ENCODE assay signal across 20 cellular contexts in the genomic region with DNA sequence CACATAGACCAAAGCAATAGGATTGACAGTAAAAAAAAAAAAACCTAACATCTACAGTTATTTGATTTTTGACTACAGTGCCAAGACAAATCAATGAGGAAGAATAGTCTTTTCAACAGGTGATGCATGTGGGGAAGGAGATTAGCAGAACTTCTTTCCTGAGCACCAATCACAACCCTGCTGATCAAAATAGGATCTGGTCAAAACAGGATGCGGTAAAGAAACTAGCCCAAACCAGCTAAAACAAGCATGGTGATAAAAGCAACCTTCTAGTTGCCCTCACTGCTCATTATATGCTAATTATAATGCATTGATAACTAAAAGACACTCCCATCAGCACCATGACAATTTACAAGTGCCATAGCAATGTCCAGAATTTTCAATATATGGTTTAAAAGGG.
"Had no signal": no experiment of that assay in that cellular context is flagged by ENCODE, and none has a peak within 500 bp of the region (broad histone marks: within the 10 kb centered on the region; RNA-seq: fewer than 3 reads in every experiment).

No MANE protein-coding gene starts in this region.

- H3K9ac ChIP-seq: neural progenitor cell had no signal

- H3K4me3 Mint-ChIP-seq: natural killer cell, neural progenitor cell, type B pancreatic cell had no signal

- H3K27me3 ChIP-seq: dorsolateral prefrontal cortex, heart left ventricle, neural progenitor cell, ovary, right atrium auricular region, suprapubic skin, thyroid gland had no signal

- H3K4me2 ChIP-seq: neural progenitor cell had no signal

- H3K36me3 ChIP-seq: heart left ventricle, neural progenitor cell, ovary, right atrium auricular region, suprapubic skin, thyroid gland had no signal

- H3K4me3 ChIP-seq: dorsolateral prefrontal cortex, heart left ventricle, mucosa of descending colon, neural progenitor cell, ovary, right atrium auricular region, suprapubic skin, thyroid gland had no signal

- H3K36me3 Mint-ChIP-seq: neural progenitor cell, type B pancreatic cell had no signal

- H3K4me1 Mint-ChIP-seq: natural killer cell, neural progenitor cell had no signal

- H3K9me3 Mint-ChIP-seq: neural progenitor cell, type B pancreatic cell had no signal

- H3K4me1 ChIP-seq: heart left ventricle, neural progenitor cell, right atrium auricular region, suprapubic skin, thyroid gland had no signal

- H3K9me3 ChIP-seq: ovary, right atrium auricular region, thyroid gland had no signal

- H3K27me3 Mint-ChIP-seq: type B pancreatic cell had no signal

- ATAC-seq: esophagus mucosa, heart left ventricle, left colon, left ventricle myocardium superior, mucosa of descending colon, natural killer cell had no signal

- H3K27ac Mint-ChIP-seq: natural killer cell, neural progenitor cell, type B pancreatic cell had no signal

- H2AFZ ChIP-seq: neural progenitor cell had no signal

- DNase-seq: cortex of kidney; dorsolateral prefrontal cortex; effector CD8-positive, alpha-beta T cell; heart left ventricle; hippocampal formation; left colon; left ventricle myocardium superior; mucosa of descending colon; natural killer cell; nucleus accumbens; ovary; small intestine; stimulated activated CD4-positive, alpha-beta T cell treated with anti-CD3 and anti-CD28 coated beads, Interleukin-12 subunit alpha, Interleukin-12 subunit beta, amount 100 ng/mL, for 4 hours; stimulated activated naive CD4-positive, alpha-beta T cell treated with Interleukin-2 at 50 U/mL for 16 hours; thyroid gland had no signal

- H3K27ac ChIP-seq: dorsolateral prefrontal cortex, heart left ventricle, neural progenitor cell, ovary, right atrium auricular region, suprapubic skin, thyroid gland had no signal
